ENCODE assay signal across 18 cellular contexts in genomic region chr2:15127251-15127650, GRCh38.
"Had no signal": no experiment of that assay in that cellular context is flagged by ENCODE, and none has a peak within 500 bp of the region (broad histone marks: within the 10 kb centered on the region; RNA-seq: fewer than 3 reads in every experiment).

No MANE protein-coding gene starts in this region.

- H3K4me3 ChIP-seq: breast epithelium, dorsolateral prefrontal cortex, esophagus squamous epithelium, gastroesophageal sphincter, heart left ventricle, prostate gland, spleen, upper lobe of left lung had no signal

- H3K27me3 ChIP-seq: breast epithelium, dorsolateral prefrontal cortex, esophagus squamous epithelium, gastroesophageal sphincter, heart left ventricle, spleen, upper lobe of left lung had no signal

- H3K9me3 ChIP-seq: esophagus squamous epithelium, gastroesophageal sphincter, prostate gland, upper lobe of left lung had no signal

- H3K27ac ChIP-seq: breast epithelium, dorsolateral prefrontal cortex, esophagus squamous epithelium, gastroesophageal sphincter, heart left ventricle, prostate gland, spleen, upper lobe of left lung had no signal

- H3K36me3 ChIP-seq: breast epithelium, esophagus squamous epithelium, gastroesophageal sphincter, heart left ventricle, prostate gland, spleen, upper lobe of left lung had no signal

- ATAC-seq: activated T-cell treated with anti-CD3 and anti-CD28 coated beads, Interleukin-2, amount 50 U/mL, for 4 hours; effector memory CD8-positive, alpha-beta T cell; gastroesophageal sphincter; heart left ventricle; T-cell had no signal

- DNase-seq: activated CD4-positive, alpha-beta T cell treated with anti-CD3 and anti-CD28 coated beads for 1 hour; activated CD4-positive, alpha-beta T cell treated with anti-CD3 and anti-CD28 coated beads, Interleukin-2, amount 50 U/mL, for 4 hours; activated CD8-positive, alpha-beta memory T cell treated with anti-CD3 and anti-CD28 coated beads, Interleukin-2, amount 50 U/mL, for 48 hours; activated naive CD4-positive, alpha-beta T cell treated with Interleukin-2 at 50 U/mL for 16 hours; activated naive CD8-positive, alpha-beta T cell treated with anti-CD3 and anti-CD28 coated beads for 36 hours; activated T-cell treated with anti-CD3 and anti-CD28 coated beads, Interleukin-2, amount 50 U/mL, for 4 hours; dorsolateral prefrontal cortex; effector memory CD8-positive, alpha-beta T cell; esophagus squamous epithelium; heart left ventricle; spleen; stimulated activated CD4-positive, alpha-beta T cell treated with anti-CD3 and anti-CD28 coated beads, Interleukin-4, amount 100 ng/mL, for 1 hour; stimulated activated naive CD4-positive, alpha-beta T cell; T-cell; upper lobe of left lung had no signal

- H3K4me1 ChIP-seq: breast epithelium, esophagus squamous epithelium, heart left ventricle, prostate gland, spleen, upper lobe of left lung had no signal
